In the genomic region with DNA sequence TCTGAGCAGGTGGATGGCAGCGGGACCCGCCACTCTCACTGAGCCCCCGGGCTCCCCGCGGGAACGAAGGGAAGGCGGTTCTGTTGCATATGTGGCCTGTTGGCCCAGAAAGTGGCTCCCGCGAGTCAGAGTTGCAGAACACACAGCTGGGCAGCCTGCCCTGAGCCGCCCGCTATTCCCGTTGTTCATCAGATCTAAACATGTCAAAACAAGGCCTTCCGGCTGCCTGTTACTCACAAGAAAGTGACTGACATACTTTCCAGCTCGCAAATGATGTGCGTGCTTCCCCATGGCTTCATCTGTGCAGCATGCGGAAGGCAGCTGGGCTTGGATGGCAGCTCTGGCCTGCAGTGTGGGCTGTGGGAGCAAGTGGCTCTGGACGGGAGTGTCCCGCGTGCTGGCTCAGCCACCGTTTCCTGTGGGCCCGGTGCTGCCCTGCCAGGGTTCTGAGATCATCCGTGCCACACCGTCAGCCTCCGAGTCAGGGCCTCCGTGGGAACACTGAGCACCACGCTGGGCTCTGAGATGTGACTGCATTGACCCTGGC, we compare ENCODE assay signal across 15 cellular contexts.
DNase-seq lines count a peak whose midpoint lies in the region; FAIRE-seq and TF ChIP-seq lines count a peak whose summit lies in the region.
"Had no signal": no experiment of that assay in that cellular context is flagged by ENCODE, and none has a peak within 500 bp of the region (broad histone marks: within the 10 kb centered on the region; RNA-seq: fewer than 3 reads in every experiment).

No MANE protein-coding gene starts in this region.

- in situ Hi-C loops in mammary epithelial cell (cut with MboI; ENCODE audit: low sequenced_read_pairs in 2 of 2), result loop anchor here in 1 of 2 donors (25.0 kb wide), 1 partner anchor 309 kb away; a partner anchor contains a TSS

- H3K9me3 ChIP-seq in mammary epithelial cell (replicated peaks; ENCODE audit: insufficient read depth, low read length) (no peaks in the 10 kb centered on the region), tibial artery (no peaks in the 10 kb centered on the region)
- H3K9me3 ChIP-seq: transverse colon had no signal

- H3K27ac ChIP-seq in mammary epithelial cell (ENCODE audit: insufficient read depth, low read depth, low read length) (peak overlapping the region; percentile 55), tibial artery (no peak overlapping the region)
- H3K27ac ChIP-seq: HL-60, KMS-11, transverse colon had no signal

- DNase-seq in NCI-H748 (lab: John Stamatoyannopoulos, UW; ENCODE audit: unreplicated experiment), result peak; percentile 34
- no peak for DNase-seq in NCI-H748 treated with DMSO at 0.1 percent for 48 hours (lab: John Stamatoyannopoulos, UW)
- peak; percentile 92 for DNase-seq in mammary epithelial cell
- DNase-seq in lower leg skin (ENCODE audit: low spot score in 2 of 2), result peak; percentile 76 to 93
- peak; percentile 11 to 14 for DNase-seq in tibial artery
- no peak for DNase-seq in NK-92 treated with Interleukin-12 subunit alpha and Interleukin-12 subunit beta, amount 100 ng/mL, for 24 hours (lab: John Stamatoyannopoulos, UW)
- no peak for DNase-seq in COLO668 (lab: John Stamatoyannopoulos, UW; ENCODE audit: unreplicated experiment)
- no peak for DNase-seq in RCC 7860 (ENCODE audit: low spot score)
- DNase-seq: activated CD4-positive, alpha-beta T cell treated with anti-CD3 and anti-CD28 coated beads, Interleukin-2, amount 10 ng/mL, durations not matched to agents 7 days and 5 days; activated T-cell treated with anti-CD3 and anti-CD28 coated beads, Interleukin-2, amount 50 U/mL, for 24 hours; NCI-H1417 treated with DMSO at 0.1 percent for 48 hours; transverse colon had no signal

- H3K9ac ChIP-seq in mammary epithelial cell (ENCODE audit: insufficient read depth, low read length), result no peak overlapping the region
- H3K9ac ChIP-seq: KMS-11 had no signal

- no peaks in the 10 kb centered on the region for H3K79me2 ChIP-seq in mammary epithelial cell (ENCODE audit: insufficient read depth, low read length)

- BruUV-seq in mammary epithelial cell (replicated peaks; lab: Mats Ljungman, UMichigan), result no TSS peak

- no peaks in the 10 kb centered on the region for H3K36me3 ChIP-seq in mammary epithelial cell (ENCODE audit: insufficient read depth, low read length)
- no peaks in the 10 kb centered on the region for H3K36me3 ChIP-seq in tibial artery
- H3K36me3 ChIP-seq: transverse colon had no signal

- CTCF ChIA-PET in mammary epithelial cell (lab: Charles Lee; ENCODE audit: low non-redundant PET), result interaction anchor here (0.7 kb wide), 1 partner anchor 479 kb away, joined by 3 read pairs; no protein-coding TSS in a partner anchor

- FAIRE-seq in RCC 7860 (lab: Jason Lieb, UNC), result no peak
- FAIRE-seq: TTC549 had no signal

- peak overlapping the region; percentile 87 for H2AFZ ChIP-seq in mammary epithelial cell (ENCODE audit: low read depth, low read length)

- 12% methylated on average over 16 of the region's 26 CpGs for WGBS in mammary epithelial cell (ENCODE audit: low coverage, missing lambda C conversion rate)
- WGBS in lower leg skin, 2 donors, result 13 to 37% methylated on average over 24 to 25 of the region's 26 CpGs

- TF ChIP-seq POLR2A in lower leg skin (IDR thresholded peaks at IDR 0.05), result no peak

- dilution Hi-C loops in mammary epithelial cell (cut with HindIII; ENCODE audit: low sequenced_read_pairs), result no loop called here

- H3K27me3 ChIP-seq in mammary epithelial cell (ENCODE audit: insufficient read depth, low read length) (peaks cover 2% of the 10 kb centered on the region), tibial artery (peaks cover 0 to 21% of the 10 kb centered on the region in 2 donors)
- H3K27me3 ChIP-seq: transverse colon had no signal

- peak overlapping the region; percentile 68 for H3K4me2 ChIP-seq in mammary epithelial cell (ENCODE audit: insufficient read depth, low read depth, low read length)
- H3K4me2 ChIP-seq: KMS-11 had no signal

- peaks cover 39% of the 10 kb centered on the region for H3K4me1 ChIP-seq in mammary epithelial cell (ENCODE audit: insufficient read depth, low read length)
- no peaks in the 10 kb centered on the region for H3K4me1 ChIP-seq in tibial artery
- H3K4me1 ChIP-seq: transverse colon had no signal

- H3K4me3 ChIP-seq in mammary epithelial cell (replicated peaks in 1 of 3; ENCODE audit: insufficient read depth in 1 of 3, low read depth in 2 of 3, low read length in 3 of 3), result no peak overlapping the region
- no peak overlapping the region for H3K4me3 ChIP-seq in lower leg skin (ENCODE audit: low read depth, poor library complexity, severe bottlenecking)
- no peak overlapping the region for H3K4me3 ChIP-seq in tibial artery
- H3K4me3 ChIP-seq: transverse colon had no signal

- no peaks in the 10 kb centered on the region for H4K20me1 ChIP-seq in mammary epithelial cell (ENCODE audit: insufficient read depth, low read length)

- intact Hi-C loops in mammary epithelial cell (cut with micrococcal nuclease), result loop anchor here (1.0 to 10.0 kb wide), 4 partner anchors 48 to 312 kb away; a partner anchor contains a TSS
- intact Hi-C loops in lower leg skin (cut with DNase I; ENCODE audit: low total_unique reads), result no loop called here
- intact Hi-C loops in tibial artery (cut with DNase I; ENCODE audit: low total_unique reads), result no loop called here

- TF ChIP-seq CTCF in mammary epithelial cell (conservative IDR thresholded peaks at IDR 0.05 in 1 of 2, IDR thresholded peaks at IDR 0.05 in 1 of 2; ENCODE audit: extremely low read depth in 1 of 2, insufficient read depth in 1 of 2, low read depth in 1 of 2, low read length in 2 of 2) (peak in 1 of 2 donors; percentile 23), lower leg skin (IDR thresholded peaks at IDR 0.05) (no peak), tibial artery (IDR thresholded peaks at IDR 0.05) (no peak)

Comparison
In these comparisons a context has a peak if more than half of its experiments do, and no peak if none do; other contexts are left out.
1. DNase-seq: peak in NCI-H748 (single experiment), mammary epithelial cell (single experiment), lower leg skin (2 of 2) and tibial artery (2 of 2); none in NCI-H748 treated with DMSO at 0.1 percent for 48 hours (single experiment), NK-92 treated with Interleukin-12 subunit alpha and Interleukin-12 subunit beta, amount 100 ng/mL, for 24 hours (single experiment), COLO668 (single experiment) and RCC 7860 (single experiment).